Comparison of ENCODE assay signal across 8 cellular contexts in genomic region chrX:150361070-150361776, GRCh38. TPM values are rescaled to one million over a fixed set of nuclear protein-coding genes. Genes with fewer than 3 reads are reported as not detected.
DNase-seq lines count a peak whose midpoint lies in the region; ATAC-seq and TF ChIP-seq lines count a peak whose summit lies in the region.

No MANE protein-coding gene starts in this region.

- in situ Hi-C loops in astrocyte of the cerebellum (cut with HindIII; ENCODE audit: low sequenced_read_pairs): no loop called here

- TF ChIP-seq CTCF in heart left ventricle (IDR thresholded peaks at IDR 0.05) (peak in 1 of 12 donors; percentile 11), astrocyte of the cerebellum (IDR thresholded peaks at IDR 0.05; ENCODE audit: low read depth, low read length, missing control alignments) (no peak), suprapubic skin (IDR thresholded peaks at IDR 0.05) (no peak)

- H3K27me3 ChIP-seq in heart left ventricle (peaks cover 0 to 43% (median 0%) of the 10 kb centered on the region in 9 donors), suprapubic skin (no peaks in the 10 kb centered on the region)

- no peaks in the 10 kb centered on the region for H3K9me3 ChIP-seq in heart left ventricle
- H3K9me3 ChIP-seq in suprapubic skin: no peaks in the 10 kb centered on the region

- H3K36me3 ChIP-seq in heart left ventricle (no peaks in the 10 kb centered on the region), suprapubic skin (no peaks in the 10 kb centered on the region)

- H3K4me3 ChIP-seq in heart left ventricle (peak overlapping the region in 11 of 12 donors; percentile 42 to 86 (median 65)), astrocyte of the cerebellum (ENCODE audit: low read depth, low read length) (peak overlapping the region; percentile 51), suprapubic skin (peak overlapping the region; percentile 64)

- DNase-seq in heart left ventricle (peak in 2 of 5 donors; percentile 18 to 35), Right ventricle myocardium inferior (ENCODE audit: missing footprints) (no peak), astrocyte of the cerebellum (ENCODE audit: low read depth) (no peak), left colon (no peak), suprapubic skin (ENCODE audit: low spot score in 2 of 2) (no peak), NCI-H2029 (lab: John Stamatoyannopoulos, UW) (no peak), amniotic stem cell (lab: John Stamatoyannopoulos, UW) (no peak)

- WGBS in heart left ventricle, 4 donors: 9 to 43% (median 20%) methylated on average over 26 to 43 of the region's 43 CpGs
- 28% methylated on average over 36 of the region's 43 CpGs for WGBS in suprapubic skin

- H3K27ac ChIP-seq in heart left ventricle (no peak overlapping the region), suprapubic skin (no peak overlapping the region)

- TF ChIP-seq POLR2A in heart left ventricle (IDR thresholded peaks at IDR 0.05): no peak
- no peak for TF ChIP-seq POLR2A in suprapubic skin (IDR thresholded peaks at IDR 0.05)

- TF ChIP-seq EP300 in suprapubic skin (IDR thresholded peaks at IDR 0.05): no peak

- peaks cover 0 to 20% (median 4%) of the 10 kb centered on the region in 12 donors for H3K4me1 ChIP-seq in heart left ventricle
- H3K4me1 ChIP-seq in suprapubic skin: peaks cover 16% of the 10 kb centered on the region

- intact Hi-C loops in heart left ventricle (cut with DNase I) (loop anchor here in 9 of 10 donors (5.0 to 10.0 kb wide), 11 partner anchors 114 to 399 kb away; partner anchors contain the start of gene MTMR1 (in 1 of the 9)), Right ventricle myocardium inferior (cut with DNase I) (loop anchor here (5.0 to 10.0 kb wide), 5 partner anchors 124 to 534 kb away; partner anchors contain the start of gene CD99L2), left colon (cut with DNase I, micrococcal nuclease) (no loop called here)

- ATAC-seq in heart left ventricle (no peak), Right ventricle myocardium inferior (no peak), left colon (peak; percentile 4), esophagus mucosa (no peak)

RNA-seq across cellular contexts. Expression of gene MAMLD1, which starts 1.9 kb away (rescaled TPM):
- total RNA-seq in heart left ventricle (1 to 10 TPM; 1.2 to 3.0 (median 1.5) TPM), Right ventricle myocardium inferior (1.8 TPM), left colon (under 1 TPM; 0.76 to 0.92 TPM), suprapubic skin (1 to 10 TPM in 3 of 4 donors, under 1 TPM in 1; 0.68 to 4.5 (median 3.4) TPM), esophagus mucosa (0.76 TPM)
- 1 to 10 TPM; 1.4 TPM for polyA plus RNA-seq in heart left ventricle

Comparison
In these comparisons a context has a peak if more than half of its experiments do, and no peak if none do; other contexts are left out.
1. intact Hi-C loops: an anchor here in heart left ventricle (5.0 to 10.0 kb wide) and Right ventricle myocardium inferior (5.0 to 10.0 kb wide); none called in left colon.